ENCODE assay signal across 9 cellular contexts in genomic region chr21:45363921-45364463, GRCh38. TPM values are rescaled to one million over a fixed set of nuclear protein-coding genes. Genes with fewer than 3 reads are reported as not detected.
DNase-seq lines count a peak whose midpoint lies in the region; ATAC-seq lines count a peak whose summit lies in the region.
"Had no signal": no experiment of that assay in that cellular context is flagged by ENCODE, and none has a peak within 500 bp of the region (broad histone marks: within the 10 kb centered on the region; RNA-seq: fewer than 3 reads in every experiment).

No MANE protein-coding gene starts in this region.

- peak overlapping the region; percentile 63 for H3K9ac ChIP-seq in NT2/D1 (ENCODE audit: insufficient read length, low read depth)
- H3K9ac ChIP-seq in rectal smooth muscle tissue (ENCODE audit: low read length): peak overlapping the region; percentile 49
- H3K9ac ChIP-seq: KMS-11 had no signal

- H3K4me3 ChIP-seq in NT2/D1 (ENCODE audit: insufficient read length, low read depth) (no peak overlapping the region), rectal smooth muscle tissue (ENCODE audit: low read length) (peak overlapping the region; percentile 5)

- H3K36me3 ChIP-seq in NT2/D1 (ENCODE audit: insufficient read depth, insufficient read length, low read length) (no peaks in the 10 kb centered on the region), rectal smooth muscle tissue (ENCODE audit: control insufficient read depth, insufficient read depth, low read length) (no peaks in the 10 kb centered on the region)

- H3K27ac ChIP-seq in rectal smooth muscle tissue (ENCODE audit: low read depth, low read length): peak overlapping the region; percentile 90
- H3K27ac ChIP-seq: KMS-11 had no signal

- no peaks in the 10 kb centered on the region for H3K9me3 ChIP-seq in NT2/D1 (ENCODE audit: insufficient read depth, low read length)

- H3K4me1 ChIP-seq in NT2/D1 (ENCODE audit: insufficient read depth, insufficient read length) (peaks cover 70% of the 10 kb centered on the region), rectal smooth muscle tissue (ENCODE audit: control insufficient read depth, insufficient read depth, low read length) (peaks cover 10% of the 10 kb centered on the region)

- no peaks in the 10 kb centered on the region for H3K27me3 ChIP-seq in NT2/D1 (ENCODE audit: insufficient read depth, insufficient read length)
- no peaks in the 10 kb centered on the region for H3K27me3 ChIP-seq in rectal smooth muscle tissue (ENCODE audit: control insufficient read depth, insufficient read depth, low read length)

- ATAC-seq in left cardiac atrium: peak; percentile 75 to 81
- ATAC-seq in GM18861 (IDR thresholded peaks at IDR 0.05; ENCODE audit: unreplicated experiment): no peak
- ATAC-seq in HG02885 (IDR thresholded peaks at IDR 0.05; ENCODE audit: poor library complexity, unreplicated experiment): no peak

- intact Hi-C loops in left cardiac atrium (cut with DNase I): no loop called here

- DNase-seq in DMS 273 (lab: John Stamatoyannopoulos, UW; ENCODE audit: unreplicated experiment): peak; percentile 60
- DNase-seq in NT2/D1 (ENCODE audit: low read depth, low spot score): no peak
- peak; percentile 99 for DNase-seq in amniotic epithelial cell (ENCODE audit: low read depth)
- DNase-seq in left cardiac atrium: peak; percentile 91
- no peak for DNase-seq in NCI-H748 treated with DMSO at 0.1 percent for 48 hours (lab: John Stamatoyannopoulos, UW)

RNA-seq across cellular contexts. Expression of gene COL18A1, which starts 41.0 kb away (rescaled TPM):
- 100 to 1,000 TPM in 1 of 2 donors, 10 to 100 TPM in 1; 53.4 to 104 TPM for total RNA-seq in left cardiac atrium

Comparison
In these comparisons a context has a peak if more than half of its experiments do, and no peak if none do; other contexts are left out.
1. DNase-seq: peak in DMS 273 (single experiment), amniotic epithelial cell (single experiment) and left cardiac atrium (single experiment); none in NT2/D1 (single experiment) and NCI-H748 treated with DMSO at 0.1 percent for 48 hours (single experiment).
2. ATAC-seq: peak in left cardiac atrium (2 of 2); none in GM18861 (single experiment) and HG02885 (single experiment).